2 cellular contexts compared by ENCODE assay signal in the genomic region with DNA sequence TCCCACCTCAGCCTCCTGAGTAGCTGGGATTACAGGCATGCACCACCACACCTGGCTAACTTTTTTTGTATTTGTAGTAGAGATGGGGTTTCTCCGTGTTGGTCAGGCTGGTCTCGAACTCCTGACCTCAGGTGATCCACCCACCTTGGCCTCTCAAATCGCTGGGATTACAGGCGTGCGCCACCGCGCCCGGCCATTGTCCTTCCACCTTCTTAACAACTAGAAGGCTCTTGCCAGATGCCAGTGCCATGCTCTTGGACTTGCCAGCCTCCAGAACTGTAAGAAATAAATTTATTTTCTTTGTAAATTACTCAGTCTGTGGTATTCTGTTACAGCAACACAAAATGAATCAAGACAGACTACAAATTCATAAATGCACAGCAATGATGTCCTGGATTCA. TPM values are rescaled to one million over a fixed set of nuclear protein-coding genes. Genes with fewer than 3 reads are reported as not detected.
"Had no signal": no experiment of that assay in that cellular context is flagged by ENCODE, and none has a peak within 500 bp of the region (broad histone marks: within the 10 kb centered on the region; RNA-seq: fewer than 3 reads in every experiment).

No MANE protein-coding gene starts in this region.

RNA-seq across cellular contexts. Expression of gene PRDM13, which starts 11.9 kb away (rescaled TPM):
- total RNA-seq: M059J, MCF 10A had no signal
